Comparison of ENCODE assay signal across 14 cellular contexts in the genomic region with DNA sequence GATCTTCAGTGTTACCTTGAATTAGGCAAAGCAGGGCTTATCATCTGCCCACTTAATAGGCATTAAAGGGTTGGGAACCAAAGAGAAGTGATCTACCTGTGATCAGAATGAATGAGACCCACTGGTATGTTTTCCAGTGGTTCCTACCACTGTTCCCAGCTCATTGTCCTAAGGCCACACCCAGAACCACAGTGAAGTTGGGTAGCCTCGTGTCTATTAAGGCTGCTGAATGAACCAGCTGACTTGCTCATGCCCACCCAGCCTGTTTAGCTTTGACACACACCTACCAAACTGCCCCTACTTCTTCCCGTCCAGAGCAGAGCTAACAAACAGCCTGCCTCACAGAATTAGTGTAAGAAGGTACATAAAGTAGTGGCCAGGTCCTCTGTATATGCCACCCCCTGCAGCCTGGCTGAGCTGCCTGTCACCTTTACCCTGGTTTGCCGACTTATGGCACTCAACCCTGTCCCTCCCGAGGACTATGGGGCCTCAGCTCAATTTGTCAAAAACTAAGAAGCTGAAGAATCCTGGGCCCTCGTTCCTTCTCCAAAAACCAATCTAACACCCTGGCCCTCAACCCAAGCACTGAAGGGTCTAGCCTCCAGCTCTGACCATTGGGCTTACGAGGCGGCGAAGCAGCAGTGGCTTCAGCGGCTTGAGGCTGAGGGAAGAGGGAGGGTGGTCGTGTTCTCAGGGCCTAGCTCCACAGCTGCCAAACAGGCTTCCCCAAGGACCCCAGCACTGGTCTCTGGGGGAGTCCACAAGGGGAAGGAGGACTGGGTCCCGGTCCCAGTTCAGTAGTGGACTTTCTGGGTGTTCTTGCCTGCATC. TPM values are rescaled to one million over a fixed set of nuclear protein-coding genes. Genes with fewer than 3 reads are reported as not detected.
DNase-seq lines count a peak whose midpoint lies in the region; TF ChIP-seq lines count a peak whose summit lies in the region.
"Had no signal": no experiment of that assay in that cellular context is flagged by ENCODE, and none has a peak within 500 bp of the region (broad histone marks: within the 10 kb centered on the region; RNA-seq: fewer than 3 reads in every experiment).

No MANE protein-coding gene starts in this region.

- H3K27me3 Mint-ChIP-seq in activated naive CD4-positive, alpha-beta T cell treated with anti-CD3 and anti-CD28 coated beads, Interleukin-2, amount 10 ng/mL, durations not matched to agents 7 days and 5 days = no peaks in the 10 kb centered on the region
- no peaks in the 10 kb centered on the region for H3K27me3 Mint-ChIP-seq in chondrocyte (ENCODE audit: low read depth)

- no peak for TF ChIP-seq EP300 in stomach (IDR thresholded peaks at IDR 0.05)

- peaks cover 56% of the 10 kb centered on the region for H3K36me3 Mint-ChIP-seq in activated naive CD4-positive, alpha-beta T cell treated with anti-CD3 and anti-CD28 coated beads, Interleukin-2, amount 10 ng/mL, durations not matched to agents 7 days and 5 days
- peaks cover 12% of the 10 kb centered on the region for H3K36me3 Mint-ChIP-seq in chondrocyte (ENCODE audit: low read depth)

- CTCF ChIA-PET in activated naive CD4-positive, alpha-beta T cell treated with anti-CD3 and anti-CD28 coated beads, Interleukin-2, amount 10 ng/mL, durations not matched to agents 7 days and 5 days (lab: Charles Lee) = no interaction called here

- H3K9me3 ChIP-seq in stomach = no peaks in the 10 kb centered on the region
- H3K9me3 ChIP-seq: ascending aorta had no signal

- no peak for TF ChIP-seq POLR2A in stomach (IDR thresholded peaks at IDR 0.05)

- peak overlapping the region in 3 of 5 donors; percentile 27 to 62 (median 49) for H3K27ac ChIP-seq in stomach
- H3K27ac ChIP-seq: ascending aorta, HL-60 had no signal

- TF ChIP-seq CTCF in chondrocyte (IDR thresholded peaks at IDR 0.05) = no peak
- TF ChIP-seq CTCF in stomach (IDR thresholded peaks at IDR 0.05) = no peak

- DNase-seq in activated naive CD4-positive, alpha-beta T cell treated with anti-CD3 and anti-CD28 coated beads, Interleukin-2, amount 10 ng/mL, durations not matched to agents 7 days and 5 days = no peak
- no peak for DNase-seq in activated naive CD4-positive, alpha-beta T cell treated with Interleukin-2 at 50 U/mL for 16 hours
- DNase-seq in NCI-H69 (lab: John Stamatoyannopoulos, UW) = peak; percentile 57
- DNase-seq in chondrocyte (ENCODE audit: low spot score) = peak; percentile 39
- DNase-seq in stomach = no peak
- no peak for DNase-seq in pons (ENCODE audit: low spot score)
- no peak for DNase-seq in NCI-H1436 (lab: John Stamatoyannopoulos, UW)
- DNase-seq in activated CD4-positive, CD25-positive, alpha-beta regulatory T cell (lab: John Stamatoyannopoulos, UW) = no peak
- DNase-seq: C1 segment of cervical spinal cord; NCI-H1092; PC-3; stimulated activated CD8-positive, alpha-beta memory T cell treated with anti-CD3 and anti-CD28 coated beads, Interleukin-4, amount 100 ng/mL, for 48 hours had no signal

- no peaks in the 10 kb centered on the region for H3K9me3 Mint-ChIP-seq in activated naive CD4-positive, alpha-beta T cell treated with anti-CD3 and anti-CD28 coated beads, Interleukin-2, amount 10 ng/mL, durations not matched to agents 7 days and 5 days
- no peaks in the 10 kb centered on the region for H3K9me3 Mint-ChIP-seq in chondrocyte (ENCODE audit: low read depth)

- peak overlapping the region; percentile 99 for H3K27ac Mint-ChIP-seq in activated naive CD4-positive, alpha-beta T cell treated with anti-CD3 and anti-CD28 coated beads, Interleukin-2, amount 10 ng/mL, durations not matched to agents 7 days and 5 days
- no peak overlapping the region for H3K27ac Mint-ChIP-seq in chondrocyte (ENCODE audit: unreplicated experiment)

- H3K4me3 Mint-ChIP-seq in activated naive CD4-positive, alpha-beta T cell treated with anti-CD3 and anti-CD28 coated beads, Interleukin-2, amount 10 ng/mL, durations not matched to agents 7 days and 5 days = no peak overlapping the region
- H3K4me3 Mint-ChIP-seq in chondrocyte (ENCODE audit: unreplicated experiment) = no peak overlapping the region

- H3K4me3 ChIP-seq in stomach = no peak overlapping the region
- H3K4me3 ChIP-seq: ascending aorta had no signal

- H3K4me1 ChIP-seq in stomach = peaks cover 0 to 40% (median 19%) of the 10 kb centered on the region in 4 donors
- H3K4me1 ChIP-seq: ascending aorta had no signal

- peaks cover 92% of the 10 kb centered on the region for H3K4me1 Mint-ChIP-seq in activated naive CD4-positive, alpha-beta T cell treated with anti-CD3 and anti-CD28 coated beads, Interleukin-2, amount 10 ng/mL, durations not matched to agents 7 days and 5 days
- H3K4me1 Mint-ChIP-seq in chondrocyte (ENCODE audit: low read depth) = peaks cover 10% of the 10 kb centered on the region

- intact Hi-C loops in stomach (cut with DNase I; ENCODE audit: low total_unique reads) = loop anchor here (10.0 kb wide), 1 partner anchor 52 kb away; no protein-coding TSS in a partner anchor

- H3K36me3 ChIP-seq in stomach = peaks cover 17 to 48% (median 37%) of the 10 kb centered on the region in 4 donors

- no peaks in the 10 kb centered on the region for H3K27me3 ChIP-seq in stomach
- H3K27me3 ChIP-seq: ascending aorta had no signal

- WGBS in stomach, 5 donors = 65 to 78% (median 67%) methylated on average over 10 to 11 of the region's 11 CpGs

RNA-seq across cellular contexts. Expression of gene UCP2, which starts 9.8 kb away (rescaled TPM):
- total RNA-seq in chondrocyte = 10.4 to 47.2 TPM (median 41.0 TPM) in 3 replicates
- total RNA-seq in stomach = 100 to 1,000 TPM in 1 of 5 donors, 10 to 100 TPM in 4; 15.2 to 111 (median 41.9) TPM
- polyA plus RNA-seq in stomach = 10 to 100 TPM; 21.9 to 55.3 (median 49.3) TPM

RNA-seq across cellular contexts. Expression of gene DNAJB13, which starts 22.0 kb away (rescaled TPM):
- total RNA-seq in chondrocyte = not detected in 3 replicates
- total RNA-seq in stomach = not detected
- under 1 TPM in 1 of 3 donors, not detected in 2; 0.28 TPM for polyA plus RNA-seq in stomach
- total RNA-seq: ascending aorta had no signal

RNA-seq across cellular contexts. Expression of gene UCP3, which starts 36.0 kb away (rescaled TPM):
- total RNA-seq in chondrocyte = 0.47 to 1.6 TPM (median 1.3 TPM) in 3 replicates
- 10 to 100 TPM in 1 of 5 donors, 1 to 10 TPM in 1, under 1 TPM in 2, not detected in 1; under 0.01 to 28.0 (median 1.3) TPM for total RNA-seq in stomach
- 1 to 10 TPM in 1 of 3 donors, under 1 TPM in 2; 0.19 to 1.4 (median 0.70) TPM for polyA plus RNA-seq in stomach
- total RNA-seq: ascending aorta had no signal

Comparison
In these comparisons a context has a peak if more than half of its experiments do, and no peak if none do; other contexts are left out.
1. DNase-seq: peak in NCI-H69 (single experiment) and chondrocyte (single experiment); none in activated naive CD4-positive, alpha-beta T cell treated with anti-CD3 and anti-CD28 coated beads, Interleukin-2, amount 10 ng/mL, durations not matched to agents 7 days and 5 days (single experiment), activated naive CD4-positive, alpha-beta T cell treated with Interleukin-2 at 50 U/mL for 16 hours (single experiment), stomach (single experiment), pons (single experiment), NCI-H1436 (single experiment) and activated CD4-positive, CD25-positive, alpha-beta regulatory T cell (0 of 4).